In the genomic region with DNA sequence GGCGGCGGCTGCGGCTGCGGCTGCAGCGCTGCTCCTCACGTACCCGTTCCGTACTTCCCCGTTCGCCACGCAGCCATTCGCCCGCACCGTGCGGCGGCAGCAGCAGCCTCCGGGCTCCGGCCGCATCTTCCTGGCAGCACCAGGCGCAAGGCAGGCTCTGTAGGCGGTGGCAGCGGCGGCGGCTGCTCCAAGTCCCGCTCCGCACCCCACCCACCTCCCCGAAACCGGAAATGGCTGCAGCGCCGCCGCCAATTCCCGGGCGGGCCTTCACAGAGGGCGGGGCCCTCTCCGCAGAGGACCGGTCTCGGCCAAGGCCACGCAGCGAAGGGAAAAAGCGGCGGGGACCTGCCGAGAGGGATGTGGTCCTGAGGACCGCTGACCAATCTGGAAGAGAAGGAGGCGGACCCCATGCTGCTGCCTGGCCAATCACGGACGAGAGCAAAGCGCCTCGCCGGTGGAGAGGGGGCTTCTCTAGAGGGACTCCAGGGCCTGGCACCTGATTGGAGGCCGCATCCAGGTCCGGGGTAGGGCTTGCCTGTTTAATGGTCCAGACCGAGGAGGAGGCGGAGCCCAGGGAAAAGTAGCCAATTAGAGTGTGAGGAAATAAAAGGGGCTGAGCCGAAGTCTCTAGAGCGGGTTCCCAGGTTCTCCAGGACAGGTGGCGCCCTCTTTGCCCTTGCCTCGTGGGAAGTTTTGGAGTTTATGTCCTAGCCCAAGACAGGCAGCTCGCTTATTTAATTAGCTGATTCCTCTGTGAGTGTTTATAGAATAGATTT, we compare ENCODE assay signal across 8 cellular contexts. TPM values are rescaled to one million over a fixed set of nuclear protein-coding genes. Genes with fewer than 3 reads are reported as not detected.
DNase-seq lines count a peak whose midpoint lies in the region; ATAC-seq, FAIRE-seq and TF ChIP-seq lines count a peak whose summit lies in the region.

A gene with protein sequence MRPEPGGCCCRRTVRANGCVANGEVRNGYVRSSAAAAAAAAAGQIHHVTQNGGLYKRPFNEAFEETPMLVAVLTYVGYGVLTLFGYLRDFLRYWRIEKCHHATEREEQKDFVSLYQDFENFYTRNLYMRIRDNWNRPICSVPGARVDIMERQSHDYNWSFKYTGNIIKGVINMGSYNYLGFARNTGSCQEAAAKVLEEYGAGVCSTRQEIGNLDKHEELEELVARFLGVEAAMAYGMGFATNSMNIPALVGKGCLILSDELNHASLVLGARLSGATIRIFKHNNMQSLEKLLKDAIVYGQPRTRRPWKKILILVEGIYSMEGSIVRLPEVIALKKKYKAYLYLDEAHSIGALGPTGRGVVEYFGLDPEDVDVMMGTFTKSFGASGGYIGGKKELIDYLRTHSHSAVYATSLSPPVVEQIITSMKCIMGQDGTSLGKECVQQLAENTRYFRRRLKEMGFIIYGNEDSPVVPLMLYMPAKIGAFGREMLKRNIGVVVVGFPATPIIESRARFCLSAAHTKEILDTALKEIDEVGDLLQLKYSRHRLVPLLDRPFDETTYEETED (minus strand): TSS at position 184 of the 776 bp plus-strand sequence. CDS start 58 bp downstream, at position 126.

- ATAC-seq in GM18907 (IDR thresholded peaks at IDR 0.05; ENCODE audit: unreplicated experiment) (peak; percentile 97), HG03159 (IDR thresholded peaks at IDR 0.05; ENCODE audit: unreplicated experiment) (peak; percentile 98)

- H3K9ac ChIP-seq in iPS-20b (ENCODE audit: low read depth, low read length): peak within 1 kb of the TSS; percentile 74

- H3K27ac ChIP-seq in WERI-Rb-1 (peak within 1 kb of the TSS; percentile 54), iPS-20b (ENCODE audit: low read length) (no peak within 1 kb of the TSS), skin epidermis (peak within 1 kb of the TSS; percentile 65 to 95 (median 88))

- H3K27me3 ChIP-seq in WERI-Rb-1 (ENCODE audit: insufficient read depth, low read depth, severe bottlenecking): no peaks in the 10 kb centered on the region
- no peaks in the 10 kb centered on the region for H3K27me3 ChIP-seq in bronchial epithelial cell (ENCODE audit: control insufficient read depth, insufficient read depth, low read length)
- H3K27me3 ChIP-seq in iPS-20b (ENCODE audit: insufficient read depth, low read length): no peaks in the 10 kb centered on the region

- FAIRE-seq in bronchial epithelial cell (lab: Jason Lieb, UNC): no peak

- H3K4me3 ChIP-seq in WERI-Rb-1 (ENCODE audit: low read depth, low read length) (peak within 1 kb of the TSS; percentile 96), bronchial epithelial cell (ENCODE audit: low read depth, low read length) (peak within 1 kb of the TSS; percentile 75), iPS-20b (ENCODE audit: low read length) (peak within 1 kb of the TSS; percentile 76), skin epidermis (peak within 1 kb of the TSS; percentile 72 to 97 (median 84))

- H3K4me1 ChIP-seq in iPS-20b (ENCODE audit: insufficient read depth, low read length): peaks cover 18% of the 10 kb centered on the region

- DNase-seq in AG08395 (ENCODE audit: low spot score) (peak; percentile 100), NCI-H2227 (lab: John Stamatoyannopoulos, UW; ENCODE audit: unreplicated experiment) (peak; percentile 99), WERI-Rb-1 (peak; percentile 99), bronchial epithelial cell (ENCODE audit: low read depth) (peak; percentile 97)

- H3K36me3 ChIP-seq in WERI-Rb-1 (no peaks in the 10 kb centered on the region), bronchial epithelial cell (ENCODE audit: control insufficient read depth, insufficient read depth, low read length) (no peaks in the 10 kb centered on the region), iPS-20b (ENCODE audit: insufficient read depth, low read depth, low read length) (no peaks in the 10 kb centered on the region)

- TF ChIP-seq CTCF in WERI-Rb-1 (IDR thresholded peaks at IDR 0.05; ENCODE audit: low read depth, low read length) (peak; percentile 21; the same call in 1 of the 2 replicates), bronchial epithelial cell (IDR thresholded peaks at IDR 0.05; ENCODE audit: insufficient read depth, low read length, severe bottlenecking) (peak; percentile 36)

- H3K9me3 ChIP-seq in WERI-Rb-1 (ENCODE audit: severe bottlenecking) (no peaks in the 10 kb centered on the region), iPS-20b (ENCODE audit: insufficient read depth, low read depth, low read length) (no peaks in the 10 kb centered on the region)

RNA-seq across cellular contexts. Expression of the gene that starts here (rescaled TPM):
- 26.8 and 31.9 TPM in 2 replicates for total RNA-seq in bronchial epithelial cell
